In genomic region chr15:58462973-58463663, GRCh38 we compare ENCODE assay signal across 12 cellular contexts. TPM values are rescaled to one million over a fixed set of nuclear protein-coding genes. Genes with fewer than 3 reads are reported as not detected.
A peak's percentile ranks its signal among the peaks of the same experiment; 100 is the strongest.
DNase-seq lines count a peak whose midpoint lies in the region; ATAC-seq and TF ChIP-seq lines count a peak whose summit lies in the region.
"Had no signal": no experiment of that assay in that cellular context is flagged by ENCODE, and none has a peak within 500 bp of the region (broad histone marks: within the 10 kb centered on the region; RNA-seq: fewer than 3 reads in every experiment).

No MANE protein-coding gene starts in this region.

- no peak overlapping the region for H3K4me3 ChIP-seq in Panc1 (ENCODE audit: low read depth in 2 of 2, low read length in 2 of 2)
- no peak overlapping the region for H3K4me3 ChIP-seq in naive thymus-derived CD4-positive, alpha-beta T cell (ENCODE audit: low read length)
- H3K4me3 ChIP-seq in suprapubic skin, result no peak overlapping the region
- H3K4me3 ChIP-seq: lung had no signal

- CTCF ChIA-PET in activated CD4-positive, alpha-beta T cell treated with anti-CD3 and anti-CD28 coated beads for 36 hours (lab: Charles Lee), result no interaction called here
- CTCF ChIA-PET in Panc1 (lab: Charles Lee), result no interaction called here
- CTCF ChIA-PET in naive thymus-derived CD4-positive, alpha-beta T cell (lab: Charles Lee), result interaction anchor here (1.4 kb wide), 1 partner anchor 44 kb away, joined by 3 read pairs; no protein-coding TSS in a partner anchor

- POLR2A ChIA-PET in activated CD4-positive, alpha-beta T cell treated with anti-CD3 and anti-CD28 coated beads for 36 hours (lab: Charles Lee), result no interaction called here
- POLR2A ChIA-PET in Panc1 (lab: Charles Lee), result no interaction called here
- POLR2A ChIA-PET in naive thymus-derived CD4-positive, alpha-beta T cell (lab: Charles Lee), result no interaction called here

- peak; percentile 42 for DNase-seq in activated CD4-positive, alpha-beta T cell treated with anti-CD3 and anti-CD28 coated beads for 36 hours
- DNase-seq in activated CD4-positive, alpha-beta T cell treated with anti-CD3 and anti-CD28 coated beads, Interleukin-2, amount 50 U/mL, for 48 hours, result no peak
- no peak for DNase-seq in Panc1 (ENCODE audit: low read depth, low spot score)
- DNase-seq in naive thymus-derived CD4-positive, alpha-beta T cell, result no peak
- DNase-seq in AML-193 (lab: John Stamatoyannopoulos, UW), result no peak
- no peak for DNase-seq in suprapubic skin (ENCODE audit: low spot score in 2 of 2)
- DNase-seq: activated gamma-delta T cell treated with Interleukin-2 at 50 U/mL for 16 hours, cerebellar nuclear complex, SW 1271 had no signal

- no TSS peak for BruUV-seq in Panc1 (replicated peaks; lab: Mats Ljungman, UMichigan)

- H3K36me3 ChIP-seq in Panc1 (ENCODE audit: control insufficient read depth, insufficient read depth, low read length) (no peaks in the 10 kb centered on the region), suprapubic skin (no peaks in the 10 kb centered on the region)
- no peaks in the 10 kb centered on the region for H3K36me3 ChIP-seq in naive thymus-derived CD4-positive, alpha-beta T cell (ENCODE audit: control insufficient read depth in 2 of 3, insufficient read depth in 3 of 3, low read length in 3 of 3)

- no peak overlapping the region for H3K27ac Mint-ChIP-seq in activated CD4-positive, alpha-beta T cell treated with anti-CD3 and anti-CD28 coated beads for 36 hours
- peak overlapping the region in 6 of 9 donors; percentile 2 to 80 (median 36) for H3K27ac Mint-ChIP-seq in naive thymus-derived CD4-positive, alpha-beta T cell

- intact Hi-C loops in activated CD4-positive, alpha-beta T cell treated with anti-CD3 and anti-CD28 coated beads for 36 hours (cut with DNase I, micrococcal nuclease), result no loop called here
- intact Hi-C loops in Panc1 (cut with micrococcal nuclease; ENCODE audit: unreplicated experiment), result no loop called here
- intact Hi-C loops in naive thymus-derived CD4-positive, alpha-beta T cell (cut with micrococcal nuclease), result no loop called here

- TF ChIP-seq CTCF in Panc1 (IDR thresholded peaks at IDR 0.05) (no peak), suprapubic skin (IDR thresholded peaks at IDR 0.05) (no peak)

- no peak; the same call in 1 of the 2 replicates for TF ChIP-seq EP300 in Ishikawa (IDR thresholded peaks at IDR 0.05; ENCODE audit: borderline replicate concordance)
- no peak for TF ChIP-seq EP300 in suprapubic skin (IDR thresholded peaks at IDR 0.05)

- TF ChIP-seq POLR2A in suprapubic skin (IDR thresholded peaks at IDR 0.05), result no peak

- in situ Hi-C loops in Panc1 (cut with HindIII; ENCODE audit: low pct_unique_long_range_greater_than_20kb, low sequenced_read_pairs), result no loop called here

- no peaks in the 10 kb centered on the region for H3K36me3 Mint-ChIP-seq in activated CD4-positive, alpha-beta T cell treated with anti-CD3 and anti-CD28 coated beads for 36 hours (ENCODE audit: low read depth)
- H3K36me3 Mint-ChIP-seq in naive thymus-derived CD4-positive, alpha-beta T cell, result peaks cover 0 to 14% (median 0%) of the 10 kb centered on the region in 5 donors

- H3K27me3 ChIP-seq in Panc1 (ENCODE audit: control insufficient read depth, insufficient read depth, low read length) (no peaks in the 10 kb centered on the region), suprapubic skin (no peaks in the 10 kb centered on the region)
- no peaks in the 10 kb centered on the region for H3K27me3 ChIP-seq in naive thymus-derived CD4-positive, alpha-beta T cell (ENCODE audit: control insufficient read depth in 2 of 2, insufficient read depth in 2 of 2, low read length in 2 of 2)

- no peak for ATAC-seq in activated CD4-positive, alpha-beta T cell treated with anti-CD3 and anti-CD28 coated beads for 36 hours
- 0 out of 2 replicates have a peak, but pooled peaks have one; percentile 17 for ATAC-seq in Panc1
- ATAC-seq in naive thymus-derived CD4-positive, alpha-beta T cell, result no peak
- ATAC-seq in GM21515 (IDR thresholded peaks at IDR 0.05; ENCODE audit: unreplicated experiment), result no peak

- peaks cover 54% of the 10 kb centered on the region for H3K4me1 Mint-ChIP-seq in activated CD4-positive, alpha-beta T cell treated with anti-CD3 and anti-CD28 coated beads for 36 hours
- peaks cover 24 to 68% (median 55%) of the 10 kb centered on the region in 7 donors for H3K4me1 Mint-ChIP-seq in naive thymus-derived CD4-positive, alpha-beta T cell

- H3K27me3 Mint-ChIP-seq in activated CD4-positive, alpha-beta T cell treated with anti-CD3 and anti-CD28 coated beads for 36 hours, result no peaks in the 10 kb centered on the region
- no peaks in the 10 kb centered on the region for H3K27me3 Mint-ChIP-seq in naive thymus-derived CD4-positive, alpha-beta T cell

- 82% methylated on average over 9 of the region's 10 CpGs for WGBS in suprapubic skin

- H3K9me3 Mint-ChIP-seq in activated CD4-positive, alpha-beta T cell treated with anti-CD3 and anti-CD28 coated beads for 36 hours (ENCODE audit: low read depth), result no peaks in the 10 kb centered on the region
- peaks cover 0 to 2% (median 0%) of the 10 kb centered on the region in 11 donors for H3K9me3 Mint-ChIP-seq in naive thymus-derived CD4-positive, alpha-beta T cell

- no peaks in the 10 kb centered on the region for H3K4me1 ChIP-seq in Panc1 (ENCODE audit: control insufficient read depth, insufficient read depth, low read length)
- peaks cover 4 to 26% of the 10 kb centered on the region in 2 donors for H3K4me1 ChIP-seq in naive thymus-derived CD4-positive, alpha-beta T cell (ENCODE audit: control insufficient read depth in 2 of 2, insufficient read depth in 2 of 2, low read length in 2 of 2)
- H3K4me1 ChIP-seq in suprapubic skin, result peaks cover 11% of the 10 kb centered on the region

- H3K4me3 Mint-ChIP-seq in activated CD4-positive, alpha-beta T cell treated with anti-CD3 and anti-CD28 coated beads for 36 hours, result no peak overlapping the region
- peak overlapping the region in 2 of 10 donors; percentile 8 to 22 for H3K4me3 Mint-ChIP-seq in naive thymus-derived CD4-positive, alpha-beta T cell

- no peak for TF ChIP-seq RAD21 in Ishikawa (IDR thresholded peaks at IDR 0.05; ENCODE audit: low read depth)

- no peak overlapping the region for H3K27ac ChIP-seq in Panc1 (ENCODE audit: low read length)
- no peak overlapping the region for H3K27ac ChIP-seq in naive thymus-derived CD4-positive, alpha-beta T cell (ENCODE audit: low read depth, low read length)
- H3K27ac ChIP-seq in suprapubic skin, result no peak overlapping the region

- H3K9me3 ChIP-seq in Panc1 (ENCODE audit: control insufficient read depth, insufficient read depth, low read depth, low read length) (no peaks in the 10 kb centered on the region), suprapubic skin (no peaks in the 10 kb centered on the region)
- no peaks in the 10 kb centered on the region for H3K9me3 ChIP-seq in naive thymus-derived CD4-positive, alpha-beta T cell (ENCODE audit: control insufficient read depth in 2 of 3, low read length in 3 of 3)

TF ChIP-seq in Ishikawa, 13 proteins besides CTCF, POLR2A, EP300 and RAD21:
- TF ChIP-seq TCF12 (IDR thresholded peaks at IDR 0.05; ENCODE audit: low read depth) (0 out of 2 replicates have a peak, but pooled peaks have one; percentile 39), FOXM1 (IDR thresholded peaks at IDR 0.05; ENCODE audit: borderline replicate concordance, low read depth) (no peak), NFIC (IDR thresholded peaks at IDR 0.05) (no peak), CREB1 (IDR thresholded peaks at IDR 0.05; ENCODE audit: low read depth) (no peak), YY1 (IDR thresholded peaks at IDR 0.05; ENCODE audit: low read depth) (0 out of 2 replicates have a peak, but pooled peaks have one; percentile 8)

RNA-seq across cellular contexts. Expression of gene LIPC, which starts 31.3 kb away (rescaled TPM):
- total RNA-seq in activated CD4-positive, alpha-beta T cell treated with anti-CD3 and anti-CD28 coated beads for 36 hours, result under 1 TPM; 0.30 to 0.50 TPM
- total RNA-seq in Panc1 (2021; ENCODE audit: unreplicated experiment) (not detected), suprapubic skin (under 1 TPM in 2 of 4 donors, not detected in 2; 0.26 to 0.96 TPM)
- not detected for polyA plus RNA-seq in Panc1 (2012; ENCODE audit: insufficient read length)
- total RNA-seq in naive thymus-derived CD4-positive, alpha-beta T cell, result 1 to 10 TPM in 1 of 5 experiments, under 1 TPM in 4; 0.46 to 5.1 (median 0.77) TPM
- polyA plus RNA-seq in naive thymus-derived CD4-positive, alpha-beta T cell, result 1 to 10 TPM in 1 of 2 donors, under 1 TPM in 1; 0.58 to 2.1 TPM
